Comparison of ENCODE assay signal across 1 cellular context in the genomic region with DNA sequence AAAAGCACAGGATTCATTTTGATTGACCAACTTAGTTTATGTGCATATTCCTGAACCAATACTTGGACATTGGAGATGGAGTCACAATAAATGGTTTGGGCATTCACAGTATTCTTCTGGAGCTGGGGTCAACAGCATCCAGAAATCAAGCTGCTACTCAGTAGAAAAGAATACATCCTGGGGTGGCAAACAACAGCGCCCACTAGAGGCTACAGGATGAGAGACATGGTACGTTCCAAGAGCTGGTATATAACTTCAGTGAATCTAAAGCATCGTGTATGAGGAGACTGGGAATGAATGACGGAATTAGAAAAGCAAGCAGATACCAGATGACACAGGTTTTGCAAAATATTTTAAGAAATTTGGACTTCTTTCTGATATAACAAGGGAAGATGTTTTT.
TF ChIP-seq lines count a peak whose summit lies in the region.

No MANE protein-coding gene starts in this region.

TF ChIP-seq in HepG2, 621 proteins besides CTCF, POLR2A, EP300 and RAD21 (continued from another document):
- TF ChIP-seq ARID3A (IDR thresholded peaks at IDR 0.05; ENCODE audit: low read depth, low read length) (peak; percentile 49; the same call in 1 of the 2 replicates), ZNF432 (CRISPR knock-in tag; IDR thresholded peaks at IDR 0.05; ENCODE audit: borderline replicate concordance) (no peak), NPAS2 (CRISPR knock-in tag; IDR thresholded peaks at IDR 0.05; ENCODE audit: borderline replicate concordance) (no peak)
TF ChIP-seq in HepG2: peak in this region for 3.
